In genomic region chr9:79662553-79662956, GRCh38 we compare ENCODE assay signal across 12 cellular contexts.
A peak's percentile ranks its signal among the peaks of the same experiment; 100 is the strongest.
DNase-seq lines count a peak whose midpoint lies in the region; ATAC-seq and TF ChIP-seq lines count a peak whose summit lies in the region.
"Had no signal": no experiment of that assay in that cellular context is flagged by ENCODE, and none has a peak within 500 bp of the region (broad histone marks: within the 10 kb centered on the region; RNA-seq: fewer than 3 reads in every experiment).

No MANE protein-coding gene starts in this region.

- H3K36me3 ChIP-seq in right atrium auricular region (no peaks in the 10 kb centered on the region), iPS-18a (ENCODE audit: control insufficient read depth, low read depth, low read length) (no peaks in the 10 kb centered on the region), uterus (no peaks in the 10 kb centered on the region)

- intact Hi-C loops in left ventricle myocardium superior (cut with micrococcal nuclease) (no loop called here), uterus (cut with DNase I; ENCODE audit: low total_unique reads) (no loop called here)
- intact Hi-C loops in activated T-helper 1 cell treated with anti-CD3 and anti-CD28 coated beads, Interleukin-12 subunit alpha, Interleukin-12 subunit beta, Interleukin-2, Interleukin-4 antibody, amounts not matched to agents 30 ng/mL and 10 ng/mL and 1 ng/mL, durations not matched to agents 14 hours and 24 hours and 36 hours (cut with micrococcal nuclease) = no loop called here

- peaks cover 16% of the 10 kb centered on the region for H3K4me1 Mint-ChIP-seq in activated T-helper 1 cell treated with anti-CD3 and anti-CD28 coated beads, Interleukin-12 subunit alpha, Interleukin-12 subunit beta, Interleukin-2, Interleukin-4 antibody, amounts not matched to agents 30 ng/mL and 10 ng/mL and 1 ng/mL, durations not matched to agents 14 hours and 24 hours and 36 hours (ENCODE audit: low read depth)

- no peak overlapping the region for H3K4me3 ChIP-seq in right atrium auricular region
- peak overlapping the region; percentile 32 for H3K4me3 ChIP-seq in iPS-18a (ENCODE audit: low read length)
- H3K4me3 ChIP-seq in uterus = no peak overlapping the region
- H3K4me3 ChIP-seq: lung had no signal

- DNase-seq in left ventricle myocardium superior (no peak), right atrium auricular region (ENCODE audit: low spot score) (no peak), uterus (no peak)
- DNase-seq in activated T-helper 1 cell treated with anti-CD3 and anti-CD28 coated beads, Interleukin-12 subunit alpha, Interleukin-12 subunit beta, Interleukin-2, Interleukin-4 antibody, amounts not matched to agents 30 ng/mL and 10 ng/mL and 1 ng/mL, durations not matched to agents 14 hours and 24 hours and 36 hours (ENCODE audit: low spot score) = no peak
- DNase-seq: activated CD8-positive, alpha-beta memory T cell treated with anti-CD3 and anti-CD28 coated beads for 24 hours; small intestine had no signal

- peak overlapping the region; percentile 60 for H3K9ac ChIP-seq in iPS-18a (ENCODE audit: low read length)

- H3K9me3 ChIP-seq in right atrium auricular region = no peaks in the 10 kb centered on the region
- no peaks in the 10 kb centered on the region for H3K9me3 ChIP-seq in iPS-18a (ENCODE audit: control insufficient read depth, low read depth, low read length)
- no peaks in the 10 kb centered on the region for H3K9me3 ChIP-seq in uterus

- ATAC-seq in left ventricle myocardium superior (peak; percentile 15), GM21360 (IDR thresholded peaks at IDR 0.05; ENCODE audit: unreplicated experiment) (no peak), HG02571 (IDR thresholded peaks at IDR 0.05; ENCODE audit: unreplicated experiment) (no peak), HG03442 (IDR thresholded peaks at IDR 0.05; ENCODE audit: unreplicated experiment) (no peak)

- peaks cover 0 to 32% of the 10 kb centered on the region in 2 donors for H3K4me1 ChIP-seq in right atrium auricular region
- peaks cover 58% of the 10 kb centered on the region for H3K4me1 ChIP-seq in iPS-18a (ENCODE audit: control insufficient read depth, low read depth, low read length)
- H3K4me1 ChIP-seq in uterus = peaks cover 5 to 6% of the 10 kb centered on the region in 2 donors

- peak overlapping the region; percentile 65 for H3K27ac Mint-ChIP-seq in activated T-helper 1 cell treated with anti-CD3 and anti-CD28 coated beads, Interleukin-12 subunit alpha, Interleukin-12 subunit beta, Interleukin-2, Interleukin-4 antibody, amounts not matched to agents 30 ng/mL and 10 ng/mL and 1 ng/mL, durations not matched to agents 14 hours and 24 hours and 36 hours
- H3K27ac Mint-ChIP-seq: B cell had no signal

- no peaks in the 10 kb centered on the region for H3K27me3 Mint-ChIP-seq in activated T-helper 1 cell treated with anti-CD3 and anti-CD28 coated beads, Interleukin-12 subunit alpha, Interleukin-12 subunit beta, Interleukin-2, Interleukin-4 antibody, amounts not matched to agents 30 ng/mL and 10 ng/mL and 1 ng/mL, durations not matched to agents 14 hours and 24 hours and 36 hours (ENCODE audit: insufficient read depth)
- H3K27me3 Mint-ChIP-seq: B cell had no signal

- H3K27ac ChIP-seq in right atrium auricular region (peak overlapping the region in 1 of 2 donors; percentile 11), iPS-18a (ENCODE audit: low read length) (peak overlapping the region; percentile 15), uterus (peak overlapping the region; percentile 3 to 21)

- no peaks in the 10 kb centered on the region for H3K9me3 Mint-ChIP-seq in activated T-helper 1 cell treated with anti-CD3 and anti-CD28 coated beads, Interleukin-12 subunit alpha, Interleukin-12 subunit beta, Interleukin-2, Interleukin-4 antibody, amounts not matched to agents 30 ng/mL and 10 ng/mL and 1 ng/mL, durations not matched to agents 14 hours and 24 hours and 36 hours

- no peak overlapping the region for H3K4me3 Mint-ChIP-seq in activated T-helper 1 cell treated with anti-CD3 and anti-CD28 coated beads, Interleukin-12 subunit alpha, Interleukin-12 subunit beta, Interleukin-2, Interleukin-4 antibody, amounts not matched to agents 30 ng/mL and 10 ng/mL and 1 ng/mL, durations not matched to agents 14 hours and 24 hours and 36 hours
- H3K4me3 Mint-ChIP-seq: B cell had no signal

- peaks cover 3% of the 10 kb centered on the region for H3K36me3 Mint-ChIP-seq in activated T-helper 1 cell treated with anti-CD3 and anti-CD28 coated beads, Interleukin-12 subunit alpha, Interleukin-12 subunit beta, Interleukin-2, Interleukin-4 antibody, amounts not matched to agents 30 ng/mL and 10 ng/mL and 1 ng/mL, durations not matched to agents 14 hours and 24 hours and 36 hours (ENCODE audit: low read depth)

- no peak for TF ChIP-seq POLR2A in uterus (IDR thresholded peaks at IDR 0.05)

- TF ChIP-seq CTCF in right atrium auricular region (IDR thresholded peaks at IDR 0.05) (no peak), uterus (IDR thresholded peaks at IDR 0.05) (no peak)

- H3K27me3 ChIP-seq in right atrium auricular region (no peaks in the 10 kb centered on the region), iPS-18a (ENCODE audit: control insufficient read depth, insufficient read depth, low read length) (no peaks in the 10 kb centered on the region), uterus (no peaks in the 10 kb centered on the region)
